Comparison of ENCODE assay signal across 9 cellular contexts in genomic region chr6:19851273-19852089, GRCh38. TPM values are rescaled to one million over a fixed set of nuclear protein-coding genes. Genes with fewer than 3 reads are reported as not detected.
A peak's percentile ranks its signal among the peaks of the same experiment; 100 is the strongest.
DNase-seq lines count a peak whose midpoint lies in the region; ATAC-seq and TF ChIP-seq lines count a peak whose summit lies in the region.
"Had no signal": no experiment of that assay in that cellular context is flagged by ENCODE, and none has a peak within 500 bp of the region (broad histone marks: within the 10 kb centered on the region; RNA-seq: fewer than 3 reads in every experiment).

No MANE protein-coding gene starts in this region.

- no peaks in the 10 kb centered on the region for H3K9me3 ChIP-seq in SK-N-SH

- no peak for DNase-seq in Right ventricle myocardium inferior (ENCODE audit: missing footprints)
- DNase-seq in cardiac septum (ENCODE audit: low spot score), result no peak
- DNase-seq in NCI-H1092 (lab: John Stamatoyannopoulos, UW), result peak; percentile 45
- peak; percentile 80 for DNase-seq in SK-N-SH
- peak; percentile 62 for DNase-seq in fibroblast of the conjunctiva (ENCODE audit: low read depth)
- DNase-seq in omental fat pad (ENCODE audit: low spot score), result no peak
- DNase-seq: CD4-positive, CD25-positive, alpha-beta regulatory T cell had no signal

- H2AFZ ChIP-seq in SK-N-SH (ENCODE audit: low read depth), result peak overlapping the region; percentile 39

- POLR2A ChIA-PET in SK-N-SH (lab: Yijun Ruan, JAX), result no interaction called here

- peak overlapping the region in 1 of 2 experiments; percentile 36; a peak in 1 of 4 replicates for H3K27ac ChIP-seq in SK-N-SH (ENCODE audit: low read depth in 2 of 2, low read length in 1 of 2)

- H3K27me3 ChIP-seq in SK-N-SH (ENCODE audit: insufficient read depth), result no peaks in the 10 kb centered on the region; the same call in 1 of the 2 replicates

- H3K4me1 ChIP-seq in SK-N-SH (ENCODE audit: control insufficient read depth in 1 of 2, insufficient read depth in 2 of 2, low read depth in 1 of 2, low read length in 1 of 2), result peaks cover 0 to 9% of the 10 kb centered on the region in 2 experiments; a peak in 1 of 4 replicates

- H3K9me2 ChIP-seq in SK-N-SH, result no peaks in the 10 kb centered on the region

- no peak for TF ChIP-seq EP300 in SK-N-SH (IDR thresholded peaks at IDR 0.05; ENCODE audit: borderline replicate concordance in 1 of 2, low read depth in 1 of 2, low read length in 1 of 2)

- WGBS in SK-N-SH (ENCODE audit: low lambda C conversion rate), result 38% methylated on average over 10 of the region's 10 CpGs

- no peak overlapping the region; the same call in 1 of the 2 replicates for H3K9ac ChIP-seq in SK-N-SH

- no peaks in the 10 kb centered on the region for H3F3A ChIP-seq in SK-N-SH (replicated peaks; ENCODE audit: insufficient read depth)

- no peaks in the 10 kb centered on the region for H3K36me3 ChIP-seq in SK-N-SH (replicated peaks in 1 of 2; ENCODE audit: control insufficient read depth in 1 of 2, insufficient read depth in 2 of 2, low read length in 1 of 2)

- no peak overlapping the region; a peak in 1 of 4 replicates for H3K4me3 ChIP-seq in SK-N-SH (ENCODE audit: low read depth in 2 of 2, low read length in 1 of 2)

- peak; percentile 97 for TF ChIP-seq CTCF in SK-N-SH (IDR thresholded peaks at IDR 0.05)
- TF ChIP-seq CTCF in omental fat pad (IDR thresholded peaks at IDR 0.05), result peak in 1 of 3 donors; percentile 58

- ATAC-seq in Right ventricle myocardium inferior, result peak; percentile 87
- peak; percentile 94 for ATAC-seq in omental fat pad (ENCODE audit: low FRiP score)
- no peak for ATAC-seq in GM21447 (IDR thresholded peaks at IDR 0.05; ENCODE audit: unreplicated experiment)
- no peak for ATAC-seq in GM19452 (IDR thresholded peaks at IDR 0.05; ENCODE audit: unreplicated experiment)

- CTCF ChIA-PET in SK-N-SH (lab: Yijun Ruan, JAX), result interaction anchor here (0.8 to 1.9 kb wide), 8 partner anchors 12 to 861 kb away, joined by 3 to 9 read pairs (median 5); no protein-coding TSS in a partner anchor

- no peaks in the 10 kb centered on the region for H3K79me2 ChIP-seq in SK-N-SH (ENCODE audit: insufficient read depth)

- H4K20me1 ChIP-seq in SK-N-SH (ENCODE audit: insufficient read depth), result no peaks in the 10 kb centered on the region

- intact Hi-C loops in Right ventricle myocardium inferior (cut with DNase I) (loop anchor here (5.0 to 10.0 kb wide), 3 partner anchors 39 to 1254 kb away; no protein-coding TSS in a partner anchor), cardiac septum (cut with DNase I) (loop anchor here (5.0 to 10.0 kb wide), 2 partner anchors 39 to 827 kb away; no protein-coding TSS in a partner anchor)

- TF ChIP-seq RAD21 in SK-N-SH (IDR thresholded peaks at IDR 0.05; ENCODE audit: low read length), result peak; percentile 96

- peak overlapping the region; percentile 22; the same call in 1 of the 2 replicates for H3K4me2 ChIP-seq in SK-N-SH

TF ChIP-seq in SK-N-SH, 30 proteins besides CTCF, POLR2A, EP300 and RAD21:
- no peak for TF ChIP-seq FOXM1 (IDR thresholded peaks at IDR 0.05; ENCODE audit: low read depth)
- no peak for TF ChIP-seq GATA2 (CRISPR knock-in tag; IDR thresholded peaks at IDR 0.05)
- TF ChIP-seq, protein P1, sequence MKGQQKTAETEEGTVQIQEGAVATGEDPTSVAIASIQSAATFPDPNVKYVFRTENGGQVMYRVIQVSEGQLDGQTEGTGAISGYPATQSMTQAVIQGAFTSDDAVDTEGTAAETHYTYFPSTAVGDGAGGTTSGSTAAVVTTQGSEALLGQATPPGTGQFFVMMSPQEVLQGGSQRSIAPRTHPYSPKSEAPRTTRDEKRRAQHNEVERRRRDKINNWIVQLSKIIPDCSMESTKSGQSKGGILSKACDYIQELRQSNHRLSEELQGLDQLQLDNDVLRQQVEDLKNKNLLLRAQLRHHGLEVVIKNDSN (IDR thresholded peaks at IDR 0.05; ENCODE audit: borderline replicate concordance, low read depth), result no peak
- TF ChIP-seq SMC3 (IDR thresholded peaks at IDR 0.05; ENCODE audit: low read depth, low read length), result peak; percentile 75
- no peak for TF ChIP-seq TAF1 (IDR thresholded peaks at IDR 0.05; ENCODE audit: borderline replicate concordance, low read depth, low read length)
- TF ChIP-seq NRF1 (IDR thresholded peaks at IDR 0.05; ENCODE audit: low read depth, low read length), result no peak
- TF ChIP-seq MAX (IDR thresholded peaks at IDR 0.05; ENCODE audit: low read depth), result 0 out of 2 replicates have a peak, but pooled peaks have one; percentile 30
- TF ChIP-seq IRF3 (IDR thresholded peaks at IDR 0.05; ENCODE audit: low read depth, low read length), result no peak
- TF ChIP-seq, protein P2, sequence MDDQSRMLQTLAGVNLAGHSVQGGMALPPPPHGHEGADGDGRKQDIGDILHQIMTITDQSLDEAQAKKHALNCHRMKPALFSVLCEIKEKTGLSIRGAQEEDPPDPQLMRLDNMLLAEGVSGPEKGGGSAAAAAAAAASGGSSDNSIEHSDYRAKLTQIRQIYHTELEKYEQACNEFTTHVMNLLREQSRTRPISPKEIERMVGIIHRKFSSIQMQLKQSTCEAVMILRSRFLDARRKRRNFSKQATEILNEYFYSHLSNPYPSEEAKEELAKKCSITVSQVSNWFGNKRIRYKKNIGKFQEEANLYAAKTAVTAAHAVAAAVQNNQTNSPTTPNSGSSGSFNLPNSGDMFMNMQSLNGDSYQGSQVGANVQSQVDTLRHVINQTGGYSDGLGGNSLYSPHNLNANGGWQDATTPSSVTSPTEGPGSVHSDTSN (IDR thresholded peaks at IDR 0.05), result peak; percentile 52
TF ChIP-seq in SK-N-SH: peak in this region for 3.

RNA-seq across cellular contexts. Expression of gene ID4, which starts 14.3 kb away (rescaled TPM):
- total RNA-seq in Right ventricle myocardium inferior (1.6 TPM), cardiac septum (6.8 TPM), omental fat pad (100 to 1,000 TPM in 2 of 4 donors, 10 to 100 TPM in 1, 1 to 10 TPM in 1; 8.5 to 184 (median 82.1) TPM)
- 4.0 and 4.9 TPM in 2 replicates for polyA plus RNA-seq in SK-N-SH (2012; rRNA removed)
- 2.1 and 3.1 TPM in 2 replicates for polyA plus RNA-seq in SK-N-SH (2012; cell fraction: cytosol; rRNA removed)
- polyA plus RNA-seq in SK-N-SH (2012; cell fraction: nucleus; rRNA removed), result 13.3 and 16.5 TPM in 2 replicates
- total RNA-seq: CD4-positive, CD25-positive, alpha-beta regulatory T cell had no signal
- polyA plus RNA-seq: CD4-positive, CD25-positive, alpha-beta regulatory T cell had no signal

Comparison
In these comparisons a context has a peak if more than half of its experiments do, and no peak if none do; other contexts are left out.
1. ATAC-seq: peak in Right ventricle myocardium inferior (single experiment) and omental fat pad (single experiment); none in GM21447 (single experiment) and GM19452 (single experiment).
2. DNase-seq: peak in NCI-H1092 (single experiment), SK-N-SH (single experiment) and fibroblast of the conjunctiva (single experiment); none in Right ventricle myocardium inferior (single experiment), cardiac septum (single experiment) and omental fat pad (single experiment).